In the genomic region with DNA sequence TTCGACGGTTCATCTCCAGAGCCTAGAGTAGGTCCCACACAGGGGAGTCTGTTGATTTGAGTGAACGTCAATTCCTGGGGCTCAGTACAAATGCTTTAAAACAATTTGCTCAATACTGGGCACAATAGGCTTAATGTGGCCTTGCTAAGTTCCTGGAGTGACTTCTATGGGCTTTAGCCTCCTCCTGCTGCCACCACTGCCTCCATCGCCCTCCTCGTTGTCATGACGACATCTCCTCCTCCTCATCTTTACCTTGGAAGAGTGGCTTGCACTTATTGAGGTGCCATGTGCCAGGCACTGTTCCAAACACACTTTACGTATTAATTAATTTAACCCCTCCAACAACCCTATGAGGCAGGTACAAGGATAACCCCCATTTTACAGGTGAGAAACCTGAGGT, we compare ENCODE assay signal across 17 cellular contexts.
"Had no signal": no experiment of that assay in that cellular context is flagged by ENCODE, and none has a peak within 500 bp of the region (broad histone marks: within the 10 kb centered on the region; RNA-seq: fewer than 3 reads in every experiment).

No MANE protein-coding gene starts in this region.

- H3K27me3 Mint-ChIP-seq: naive thymus-derived CD4-positive, alpha-beta T cell; stimulated activated memory B cell treated with anti-CD40 and anti-IgM and Interleukin-4, amounts not matched to agents 10 μg/mL and 1 μg/mL and 100 μg/mL, for 72 hours had no signal

- H3K4me3 ChIP-seq: dorsolateral prefrontal cortex, heart left ventricle, lung, smooth muscle cell, tibial artery, vagina had no signal

- H3K4me3 Mint-ChIP-seq: activated CD8-positive, alpha-beta memory T cell treated with anti-CD3 and anti-CD28 coated beads, Interleukin-2, amount 10 ng/mL, durations not matched to agents 7 days and 5 days; activated naive CD8-positive, alpha-beta T cell treated with anti-CD3 and anti-CD28 coated beads, Interleukin-2, amount 10 ng/mL, durations not matched to agents 7 days and 5 days; activated T-cell treated with anti-CD3 and anti-CD28 coated beads, Interleukin-2, amount 50 U/mL, for 4 hours; naive thymus-derived CD4-positive, alpha-beta T cell; stimulated activated memory B cell treated with anti-CD40 and anti-IgM and Interleukin-4, amounts not matched to agents 10 μg/mL and 1 μg/mL and 100 μg/mL, for 72 hours had no signal

- H3K9me3 Mint-ChIP-seq: activated naive CD8-positive, alpha-beta T cell treated with anti-CD3 and anti-CD28 coated beads, Interleukin-2, amount 10 ng/mL, durations not matched to agents 7 days and 5 days; activated T-cell treated with anti-CD3 and anti-CD28 coated beads, Interleukin-2, amount 50 U/mL, for 4 hours; stimulated activated memory B cell treated with anti-CD40 and anti-IgM and Interleukin-4, amounts not matched to agents 10 μg/mL and 1 μg/mL and 100 μg/mL, for 72 hours had no signal

- H3K9me3 ChIP-seq: heart left ventricle, tibial artery, vagina had no signal

- H3K36me3 Mint-ChIP-seq: activated CD8-positive, alpha-beta memory T cell treated with anti-CD3 and anti-CD28 coated beads, Interleukin-2, amount 10 ng/mL, durations not matched to agents 7 days and 5 days; activated naive CD8-positive, alpha-beta T cell treated with anti-CD3 and anti-CD28 coated beads, Interleukin-2, amount 10 ng/mL, durations not matched to agents 7 days and 5 days; naive thymus-derived CD4-positive, alpha-beta T cell; stimulated activated memory B cell treated with anti-CD40 and anti-IgM and Interleukin-4, amounts not matched to agents 10 μg/mL and 1 μg/mL and 100 μg/mL, for 72 hours had no signal

- H3K27ac Mint-ChIP-seq: activated CD8-positive, alpha-beta memory T cell treated with anti-CD3 and anti-CD28 coated beads, Interleukin-2, amount 10 ng/mL, durations not matched to agents 7 days and 5 days; naive thymus-derived CD4-positive, alpha-beta T cell; stimulated activated memory B cell treated with anti-CD40 and anti-IgM and Interleukin-4, amounts not matched to agents 10 μg/mL and 1 μg/mL and 100 μg/mL, for 72 hours had no signal

- DNase-seq: activated CD4-positive, alpha-beta T cell treated with anti-CD3 and anti-CD28 coated beads, Interleukin-2, amount 50 U/mL, for 4 hours; activated CD4-positive, CD25-positive, alpha-beta regulatory T cell treated with anti-CD3 and anti-CD28 coated beads, Interleukin-2, amount 50 U/mL, for 72 hours; activated CD8-positive, alpha-beta memory T cell treated with anti-CD3 and anti-CD28 coated beads, Interleukin-2, amount 10 ng/mL, durations not matched to agents 7 days and 5 days; activated gamma-delta T cell treated with Interleukin-2 at 50 U/mL for 16 hours; activated naive CD8-positive, alpha-beta T cell treated with anti-CD3 and anti-CD28 coated beads, Interleukin-2, amount 10 ng/mL, durations not matched to agents 7 days and 5 days; activated T-cell treated with anti-CD3 and anti-CD28 coated beads, Interleukin-2, amount 50 U/mL, for 4 hours; aorta; dorsolateral prefrontal cortex; heart left ventricle; left cardiac atrium; naive thymus-derived CD4-positive, alpha-beta T cell; right cardiac atrium; tibial artery had no signal

- H3K27me3 ChIP-seq: dorsolateral prefrontal cortex, heart left ventricle, tibial artery, vagina had no signal

- H3K36me3 ChIP-seq: heart left ventricle, tibial artery, vagina had no signal

- H3K4me1 ChIP-seq: vagina had no signal

- H3K27ac ChIP-seq: dorsolateral prefrontal cortex, heart left ventricle, tibial artery, vagina had no signal

- ATAC-seq: activated CD8-positive, alpha-beta memory T cell treated with anti-CD3 and anti-CD28 coated beads, Interleukin-2, amount 10 ng/mL, durations not matched to agents 7 days and 5 days; activated T-cell treated with anti-CD3 and anti-CD28 coated beads, Interleukin-2, amount 50 U/mL, for 4 hours; heart left ventricle; left cardiac atrium; naive thymus-derived CD4-positive, alpha-beta T cell; right cardiac atrium; stimulated activated memory B cell treated with anti-CD40 and anti-IgM and Interleukin-4, amounts not matched to agents 10 μg/mL and 1 μg/mL and 100 μg/mL, for 72 hours had no signal
